ENCODE assay signal across 19 cellular contexts in the genomic region with DNA sequence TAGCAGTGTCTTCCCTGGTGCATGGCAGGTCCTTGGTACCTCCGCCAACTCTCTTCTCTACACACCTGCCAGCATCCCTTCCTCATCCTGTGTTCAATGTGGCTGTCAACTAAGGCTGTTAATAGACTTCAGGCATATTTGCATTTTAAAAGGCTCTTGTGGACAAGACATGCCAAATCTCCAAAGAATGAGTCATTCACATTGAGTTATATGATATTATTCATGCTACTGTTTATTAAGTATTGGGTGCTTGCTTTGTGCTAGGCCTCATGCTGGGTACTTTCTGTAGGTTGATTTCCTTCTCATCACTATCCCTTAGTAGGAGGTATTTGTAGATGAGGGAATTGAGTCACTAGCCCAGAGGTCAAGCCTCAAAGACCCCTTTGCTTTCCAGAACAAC. TPM values are rescaled to one million over a fixed set of nuclear protein-coding genes. Genes with fewer than 3 reads are reported as not detected.
A peak's percentile ranks its signal among the peaks of the same experiment; 100 is the strongest.
DNase-seq lines count a peak whose midpoint lies in the region; ATAC-seq and TF ChIP-seq lines count a peak whose summit lies in the region.
"Had no signal": no experiment of that assay in that cellular context is flagged by ENCODE, and none has a peak within 500 bp of the region (broad histone marks: within the 10 kb centered on the region; RNA-seq: fewer than 3 reads in every experiment).

No MANE protein-coding gene starts in this region.

- H3K4me3 ChIP-seq in IMR-90 (ENCODE audit: insufficient read depth, low read depth, low read length) = no peak overlapping the region
- no peak overlapping the region for H3K4me3 ChIP-seq in mesendoderm (ENCODE audit: low read length)
- H3K4me3 ChIP-seq: prostate gland had no signal

- BruUV-seq in IMR-90 (replicated peaks; lab: Mats Ljungman, UMichigan) = no TSS peak

- in situ Hi-C loops in IMR-90 (cut with MboI; ENCODE audit: low sequenced_read_pairs) = no loop called here

- H3K79me1 ChIP-seq in IMR-90 (ENCODE audit: low read depth in 1 of 2, low read length in 2 of 2) = peaks cover 15 to 80% of the 10 kb centered on the region in 2 experiments; a peak in 3 of 4 replicates
- H3K79me1 ChIP-seq in mesendoderm (ENCODE audit: low read length) = peaks cover 26% of the 10 kb centered on the region

- H3K18ac ChIP-seq in IMR-90 (ENCODE audit: low read depth, low read length) (peak overlapping the region; percentile 31; the same call in 1 of the 2 replicates), mesendoderm (ENCODE audit: low read length) (no peak overlapping the region)

- H3K4ac ChIP-seq in IMR-90 (ENCODE audit: low read depth, low read length) = no peak overlapping the region
- no peak overlapping the region for H3K4ac ChIP-seq in mesendoderm (ENCODE audit: low read depth, low read length)

- no peak overlapping the region for H3K14ac ChIP-seq in IMR-90 (replicated peaks; ENCODE audit: low read depth, low read length)

- CTCF ChIA-PET in IMR-90 (lab: Yijun Ruan, JAX) = no interaction called here

- H3K56ac ChIP-seq in IMR-90 (ENCODE audit: extremely low read depth, insufficient read depth, low read length) = no peak overlapping the region
- H3K56ac ChIP-seq in mesendoderm (ENCODE audit: low read length) = peak overlapping the region; percentile 62

- no peak for TF ChIP-seq CTCF in IMR-90 (conservative IDR thresholded peaks at IDR 0.05; ENCODE audit: low read depth, low read length)

- no peak overlapping the region for H4K91ac ChIP-seq in IMR-90 (ENCODE audit: insufficient read depth, low read depth, low read length)

- H3K23ac ChIP-seq in IMR-90 (ENCODE audit: low read depth, low read length) = peak overlapping the region; percentile 14; the same call in 1 of the 2 replicates
- H3K23ac ChIP-seq in mesendoderm (ENCODE audit: low read length) = no peak overlapping the region

- no peak for TF ChIP-seq POLR2A in IMR-90 (IDR thresholded peaks at IDR 0.05; ENCODE audit: low read depth, low read length)

- ATAC-seq in IMR-90 (ENCODE audit: low read depth) = no peak
- peak; percentile 50 for ATAC-seq in esophagus mucosa
- ATAC-seq: activated T-helper 17 cell treated with anti-CD3 and anti-CD28 coated beads, Interleukin-2, amount 50 U/mL, for 72 hours; effector memory CD8-positive, alpha-beta T cell; left lobe of liver had no signal

- H3K4me1 ChIP-seq in IMR-90 (ENCODE audit: control insufficient read depth, insufficient read depth, low read length) = peaks cover 29% of the 10 kb centered on the region
- H3K4me1 ChIP-seq in mesendoderm (ENCODE audit: control insufficient read depth, low read depth, low read length) = peaks cover 25% of the 10 kb centered on the region
- H3K4me1 ChIP-seq: prostate gland had no signal

- H3K36me3 ChIP-seq in IMR-90 (ENCODE audit: control insufficient read depth, insufficient read depth, low read length) (peaks cover 13% of the 10 kb centered on the region; the same call in 1 of the 2 replicates), mesendoderm (ENCODE audit: control insufficient read depth, insufficient read depth, low read length) (no peaks in the 10 kb centered on the region)
- H3K36me3 ChIP-seq: prostate gland had no signal

- H2BK120ac ChIP-seq in IMR-90 (ENCODE audit: low read depth, low read length) (no peak overlapping the region), mesendoderm (ENCODE audit: low read depth, low read length) (no peak overlapping the region)

- H3K27me3 ChIP-seq in IMR-90 (ENCODE audit: control insufficient read depth, insufficient read depth, low read length) = no peaks in the 10 kb centered on the region
- no peaks in the 10 kb centered on the region for H3K27me3 ChIP-seq in mesendoderm (ENCODE audit: insufficient read depth, low read length, poor library complexity)

- H3K4me2 ChIP-seq in IMR-90 (ENCODE audit: low read depth, low read length) (peak overlapping the region; percentile 40), mesendoderm (ENCODE audit: low read length) (no peak overlapping the region)

- H2BK15ac ChIP-seq in IMR-90 (ENCODE audit: low read depth, low read length) (no peak overlapping the region), mesendoderm (replicated peaks; ENCODE audit: low read depth) (no peak overlapping the region)

- H4K5ac ChIP-seq in IMR-90 (ENCODE audit: low read depth, low read length) (no peak overlapping the region), mesendoderm (ENCODE audit: low read length) (no peak overlapping the region)

- peaks cover 80% of the 10 kb centered on the region for H4K20me1 ChIP-seq in IMR-90 (ENCODE audit: insufficient read depth, low read length)

- no peak overlapping the region for H2AFZ ChIP-seq in IMR-90 (replicated peaks; ENCODE audit: low read length, poor library complexity)

- intact Hi-C loops in IMR-90 (cut with micrococcal nuclease) = no loop called here

- dilution Hi-C loops in IMR-90 (cut with HindIII; ENCODE audit: low sequenced_read_pairs, unreplicated experiment) = no loop called here

- peaks cover 77% of the 10 kb centered on the region for H3K79me2 ChIP-seq in mesendoderm (ENCODE audit: control insufficient read depth, insufficient read depth, low read length)

- no peak overlapping the region for H2AK9ac ChIP-seq in IMR-90 (replicated peaks; ENCODE audit: low read depth, low read length, poor library complexity)

- no peak overlapping the region for H3K9ac ChIP-seq in IMR-90 (ENCODE audit: low read depth, low read length)
- H3K9ac ChIP-seq in mesendoderm (ENCODE audit: low read length) = no peak overlapping the region

- H2BK20ac ChIP-seq in IMR-90 (ENCODE audit: low read depth, low read length) = no peak overlapping the region

- no peaks in the 10 kb centered on the region for H3K9me3 ChIP-seq in IMR-90 (ENCODE audit: control insufficient read depth, insufficient read depth, low read length)
- H3K9me3 ChIP-seq: prostate gland had no signal

- no peak for TF ChIP-seq RAD21 in IMR-90 (IDR thresholded peaks at IDR 0.05; ENCODE audit: low read length)

- H3K9me1 ChIP-seq in IMR-90 (ENCODE audit: insufficient read depth, low read length) = peaks cover 29% of the 10 kb centered on the region

- POLR2A ChIA-PET in IMR-90 (lab: Charles Lee; ENCODE audit: unreplicated experiment) = no interaction called here

- no peak overlapping the region for H4K8ac ChIP-seq in IMR-90 (ENCODE audit: low read depth in 2 of 2, low read length in 2 of 2)
- no peak overlapping the region for H4K8ac ChIP-seq in mesendoderm (ENCODE audit: low read depth, low read length)

- DNase-seq in EH (ENCODE audit: low read depth) = peak; percentile 61
- peak; percentile 69 for DNase-seq in IMR-90
- no peak for DNase-seq in mesendoderm
- no peak for DNase-seq in DMS 273 treated with DMSO at 0.1 percent for 48 hours (lab: John Stamatoyannopoulos, UW)
- no peak for DNase-seq in NCI-H146 treated with DMSO at 0.1 percent for 48 hours (lab: John Stamatoyannopoulos, UW; ENCODE audit: unreplicated experiment)
- no peak for DNase-seq in activated effector memory CD4-positive, alpha-beta T cell treated with anti-CD3 and anti-CD28 coated beads, Interleukin-2, amount 50 U/mL, for 16 hours
- DNase-seq: activated CD4-positive, alpha-beta T cell treated with anti-CD3 and anti-CD28 coated beads for 48 hours; activated naive CD8-positive, alpha-beta T cell treated with anti-CD3 and anti-CD28 coated beads for 36 hours; effector memory CD8-positive, alpha-beta T cell; H9; NCI-H1694 treated with DMSO at 0.1 percent for 48 hours; NCI-H345; OCI-M1; stimulated activated CD4-positive, alpha-beta T cell treated with anti-CD3 and anti-CD28 coated beads, Interleukin-1b, Interleukin-23, amount 100 ng/mL, for 48 hours had no signal

- no CpG with 5 or more reads among the region's 1 CpG for WGBS in IMR-90 (ENCODE audit: extremely low coverage in 2 of 2, insufficient read length in 1 of 2), 2 experiments
- no CpG with 5 or more reads among the region's 1 CpG for WGBS in mesendoderm (ENCODE audit: extremely low coverage, insufficient coverage, low lambda C conversion rate)

- H2BK5ac ChIP-seq in IMR-90 (ENCODE audit: low read depth, low read length, poor library complexity, severe bottlenecking) (no peak overlapping the region), mesendoderm (ENCODE audit: low read length) (no peak overlapping the region)

- H3K27ac ChIP-seq in IMR-90 (ENCODE audit: insufficient read depth, low read length) = no peak overlapping the region
- H3K27ac ChIP-seq in mesendoderm (ENCODE audit: low read depth, low read length) = peak overlapping the region; percentile 53
- H3K27ac ChIP-seq: prostate gland had no signal

- 0 out of 2 replicates have a peak overlapping the region, but pooled peaks have one; percentile 36 for H2AK5ac ChIP-seq in IMR-90 (ENCODE audit: low read depth, low read length)
- no peak overlapping the region for H2AK5ac ChIP-seq in mesendoderm (ENCODE audit: low read length)

TF ChIP-seq in IMR-90, 13 proteins besides CTCF, POLR2A, EP300 and RAD21:
- TF ChIP-seq CEBPB (IDR thresholded peaks at IDR 0.05; ENCODE audit: low read depth, low read length) = no peak
- no peak for TF ChIP-seq SMC3 (IDR thresholded peaks at IDR 0.05; ENCODE audit: low read depth, low read length)
- TF ChIP-seq FOS (IDR thresholded peaks at IDR 0.05; ENCODE audit: low read depth, low read length) = peak; percentile 17; the same call in 1 of the 2 replicates

RNA-seq across cellular contexts. Expression of gene MYO1B, which starts 5.2 kb away (rescaled TPM):
- total RNA-seq in IMR-90 (2012; rRNA removed) (116 and 167 TPM in 2 replicates), esophagus mucosa (65.2 TPM)
- 44.3 and 57.2 TPM in 2 replicates for polyA plus RNA-seq in IMR-90 (2012; rRNA removed)
- 11.9 and 14.9 TPM in 2 replicates for polyA plus RNA-seq in IMR-90 (2012; cell fraction: cytosol; rRNA removed)
- polyA plus RNA-seq in IMR-90 (2012; cell fraction: nucleus; rRNA removed; ENCODE audit: low replicate concordance) = 10.3 and 68.5 TPM in 2 replicates
- 35.0 TPM for polyA plus RNA-seq in mesendoderm (2013, experiment 1 of 2)
- 35.1 TPM for polyA plus RNA-seq in mesendoderm (2013, experiment 2 of 2)
- polyA plus RNA-seq: CD14-positive monocyte had no signal

Comparison
In these comparisons a context has a peak if more than half of its experiments do, and no peak if none do; other contexts are left out.
1. DNase-seq: peak in EH (single experiment) and IMR-90 (single experiment); none in mesendoderm (single experiment), DMS 273 treated with DMSO at 0.1 percent for 48 hours (single experiment), NCI-H146 treated with DMSO at 0.1 percent for 48 hours (single experiment) and activated effector memory CD4-positive, alpha-beta T cell treated with anti-CD3 and anti-CD28 coated beads, Interleukin-2, amount 50 U/mL, for 16 hours (single experiment).